In the genomic region with DNA sequence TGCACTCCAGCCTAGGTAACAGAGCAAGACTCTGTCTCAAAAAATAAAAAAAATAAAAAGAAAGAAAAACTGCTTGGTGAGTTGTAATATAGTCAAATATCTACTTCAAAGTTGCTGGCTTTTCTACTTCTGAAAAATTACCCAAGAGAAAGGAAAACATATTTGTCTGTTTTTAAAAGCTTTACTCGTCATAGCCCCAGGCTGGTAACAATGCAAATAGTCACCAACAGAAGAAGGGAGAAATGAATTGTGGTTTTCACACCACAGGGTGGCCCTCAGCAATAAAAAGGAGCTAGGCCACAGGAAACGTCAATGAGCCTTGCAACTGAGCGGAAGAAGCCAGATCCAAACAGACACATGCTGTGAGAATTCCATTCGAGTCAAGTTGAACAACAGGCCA, we compare ENCODE assay signal across 6 cellular contexts. TPM values are rescaled to one million over a fixed set of nuclear protein-coding genes. Genes with fewer than 3 reads are reported as not detected.
"Had no signal": no experiment of that assay in that cellular context is flagged by ENCODE, and none has a peak within 500 bp of the region (broad histone marks: within the 10 kb centered on the region; RNA-seq: fewer than 3 reads in every experiment).

No MANE protein-coding gene starts in this region.

RNA-seq across cellular contexts. Expression of a gene that starts 1.8 kb away (rescaled TPM):
- total RNA-seq: GM23338, H1, H9, HT-29, IMR-90, K562 had no signal
- polyA plus RNA-seq: GM23338, H1, IMR-90, K562 had no signal
